Comparison of ENCODE assay signal across 8 cellular contexts in genomic region chr2:64049633-64050220, GRCh38. TPM values are rescaled to one million over a fixed set of nuclear protein-coding genes. Genes with fewer than 3 reads are reported as not detected.
A peak's percentile ranks its signal among the peaks of the same experiment; 100 is the strongest.
DNase-seq lines count a peak whose midpoint lies in the region; ATAC-seq and TF ChIP-seq lines count a peak whose summit lies in the region.

No MANE protein-coding gene starts in this region.

- H3K4me2 ChIP-seq in GM23248 (ENCODE audit: unreplicated experiment): no peak overlapping the region

- H3K4me3 ChIP-seq in GM23248 (no peak overlapping the region), fibroblast of villous mesenchyme (ENCODE audit: low read depth, low read length) (no peak overlapping the region), upper lobe of right lung (no peak overlapping the region)

- H3K36me3 Mint-ChIP-seq in activated T-helper 17 cell treated with anti-CD3 and anti-CD28 coated beads, Interleukin-2, amount 50 U/mL, for 72 hours (ENCODE audit: low read depth): no peaks in the 10 kb centered on the region
- H3K36me3 Mint-ChIP-seq in osteocyte (ENCODE audit: unreplicated experiment): no peaks in the 10 kb centered on the region

- in situ Hi-C loops in GM23248 (cut with MboI): loop anchor here (5.0 to 25.0 kb wide), 3 partner anchors 278 to 838 kb away; no protein-coding TSS in a partner anchor

- intact Hi-C loops in upper lobe of right lung (cut with DNase I): loop anchor here (10.0 kb wide), 1 partner anchor 275 kb away; no protein-coding TSS in a partner anchor

- no peaks in the 10 kb centered on the region for H3K79me2 ChIP-seq in GM23248 (ENCODE audit: insufficient read depth)

- H3K9ac ChIP-seq in GM23248: no peak overlapping the region

- TF ChIP-seq CTCF in RWPE1 (conservative IDR thresholded peaks at IDR 0.05; ENCODE audit: low read depth) (peak; percentile 86), fibroblast of villous mesenchyme (IDR thresholded peaks at IDR 0.05; ENCODE audit: insufficient read depth, low read depth, low read length) (peak; percentile 94), osteocyte (IDR thresholded peaks at IDR 0.05) (peak; percentile 93), upper lobe of right lung (IDR thresholded peaks at IDR 0.05) (peak; percentile 88)

- H2AFZ ChIP-seq in GM23248: peak overlapping the region; percentile 52; the same call in 1 of the 2 replicates

- DNase-seq in ELR (ENCODE audit: low read depth) (peak; percentile 77), GM23248 (peak; percentile 82), LoVo (ENCODE audit: low spot score) (peak; percentile 81), RWPE1 (ENCODE audit: low spot score) (peak; percentile 65), fibroblast of villous mesenchyme (ENCODE audit: low read depth) (peak; percentile 74), osteocyte (ENCODE audit: extremely low spot score, unreplicated experiment) (no peak), upper lobe of right lung (no peak)

- H3K4me1 ChIP-seq in GM23248 (ENCODE audit: insufficient read depth): no peaks in the 10 kb centered on the region
- H3K4me1 ChIP-seq in upper lobe of right lung: peaks cover 6% of the 10 kb centered on the region

- no peaks in the 10 kb centered on the region for H3K27me3 Mint-ChIP-seq in activated T-helper 17 cell treated with anti-CD3 and anti-CD28 coated beads, Interleukin-2, amount 50 U/mL, for 72 hours
- no peaks in the 10 kb centered on the region for H3K27me3 Mint-ChIP-seq in osteocyte (ENCODE audit: unreplicated experiment)

- peak; percentile 96 for ATAC-seq in activated T-helper 17 cell treated with anti-CD3 and anti-CD28 coated beads, Interleukin-2, amount 50 U/mL, for 72 hours (replicated peaks)
- peak; percentile 97 for ATAC-seq in upper lobe of right lung

- no peaks in the 10 kb centered on the region for H3F3A ChIP-seq in GM23248 (ENCODE audit: insufficient read depth)

- H3K27ac ChIP-seq in GM23248 (no peak overlapping the region), RWPE1 (peak overlapping the region; percentile 29; the same call in 1 of the 2 replicates), upper lobe of right lung (no peak overlapping the region)

- CTCF ChIA-PET in RWPE1 (lab: Yijun Ruan, JAX): interaction anchor here (0.5 to 2.9 kb wide), 26 partner anchors 9 to 1583 kb away, joined by 3 to 64 read pairs (median 4); no protein-coding TSS in a partner anchor

- no peaks in the 10 kb centered on the region for H3K9me3 ChIP-seq in GM23248 (ENCODE audit: low read depth)
- H3K9me3 ChIP-seq in upper lobe of right lung: no peaks in the 10 kb centered on the region

- H3K27me3 ChIP-seq in GM23248 (replicated peaks; ENCODE audit: insufficient read depth) (no peaks in the 10 kb centered on the region), upper lobe of right lung (no peaks in the 10 kb centered on the region)

- H3K36me3 ChIP-seq in GM23248 (ENCODE audit: low read depth): no peaks in the 10 kb centered on the region
- no peaks in the 10 kb centered on the region for H3K36me3 ChIP-seq in upper lobe of right lung

- H4K20me1 ChIP-seq in GM23248 (ENCODE audit: insufficient read depth): no peaks in the 10 kb centered on the region

- WGBS in GM23248 (ENCODE audit: low coverage in 1 of 2, low lambda C conversion rate in 2 of 2, missing lambda C conversion rate in 2 of 2), 2 experiments: 1 to 18% methylated on average over 3 of the region's 3 CpGs

- H3K9me2 ChIP-seq in GM23248 (ENCODE audit: insufficient read depth): no peaks in the 10 kb centered on the region

- no peak overlapping the region for H3K4me3 Mint-ChIP-seq in activated T-helper 17 cell treated with anti-CD3 and anti-CD28 coated beads, Interleukin-2, amount 50 U/mL, for 72 hours
- no peak overlapping the region for H3K4me3 Mint-ChIP-seq in osteocyte (ENCODE audit: unreplicated experiment)

- peak overlapping the region; percentile 69 for H3K27ac Mint-ChIP-seq in activated T-helper 17 cell treated with anti-CD3 and anti-CD28 coated beads, Interleukin-2, amount 50 U/mL, for 72 hours
- H3K27ac Mint-ChIP-seq in osteocyte (ENCODE audit: unreplicated experiment): no peak overlapping the region

- peaks cover 7% of the 10 kb centered on the region for H3K4me1 Mint-ChIP-seq in activated T-helper 17 cell treated with anti-CD3 and anti-CD28 coated beads, Interleukin-2, amount 50 U/mL, for 72 hours
- peaks cover 5% of the 10 kb centered on the region for H3K4me1 Mint-ChIP-seq in osteocyte (ENCODE audit: unreplicated experiment)

- POLR2A ChIA-PET in RWPE1 (lab: Yijun Ruan, JAX; ENCODE audit: low non-redundant PET): interaction anchor here (0.8 kb wide), 1 partner anchor 263 kb away, joined by 3 read pairs; no protein-coding TSS in a partner anchor

- no peaks in the 10 kb centered on the region for H3K9me3 Mint-ChIP-seq in activated T-helper 17 cell treated with anti-CD3 and anti-CD28 coated beads, Interleukin-2, amount 50 U/mL, for 72 hours
- H3K9me3 Mint-ChIP-seq in osteocyte (ENCODE audit: unreplicated experiment): no peaks in the 10 kb centered on the region

RNA-seq across cellular contexts. Expression of gene VPS54, which starts 30.5 kb away (rescaled TPM):
- total RNA-seq in GM23248 (2014; rRNA removed; shearing (Covaris generic)): 12.9 and 17.5 TPM in 2 replicates
- polyA plus RNA-seq in GM23248 (2016; fragmentation: Nextera tagmentation; extraction: Ambion mirVana): 5.9 and 6.5 TPM in 2 replicates
- 10 to 100 TPM in 1 of 2 donors, 1 to 10 TPM in 1; 7.9 to 13.7 TPM for total RNA-seq in activated T-helper 17 cell treated with anti-CD3 and anti-CD28 coated beads, Interleukin-2, amount 50 U/mL, for 72 hours
- total RNA-seq in fibroblast of villous mesenchyme (22.2 and 32.0 TPM in 2 replicates), osteocyte (17.2 and 17.3 TPM in 2 replicates), upper lobe of right lung (27.0 TPM)

Comparison
In these comparisons a context has a peak if more than half of its experiments do, and no peak if none do; other contexts are left out.
1. DNase-seq: peak in ELR (single experiment), GM23248 (single experiment), LoVo (single experiment), RWPE1 (single experiment) and fibroblast of villous mesenchyme (single experiment); none in osteocyte (single experiment) and upper lobe of right lung (single experiment).
2. Peak in every context shown above with its lines, with median percentiles within 50 percentile points of each other: CTCF ChIP-seq.